Comparison of ENCODE assay signal across 22 cellular contexts in genomic region chr18:64099244-64099643, GRCh38. TPM values are rescaled to one million over a fixed set of nuclear protein-coding genes. Genes with fewer than 3 reads are reported as not detected.
DNase-seq lines count a peak whose midpoint lies in the region; ATAC-seq and TF ChIP-seq lines count a peak whose summit lies in the region.
"Had no signal": no experiment of that assay in that cellular context is flagged by ENCODE, and none has a peak within 500 bp of the region (broad histone marks: within the 10 kb centered on the region; RNA-seq: fewer than 3 reads in every experiment).

No MANE protein-coding gene starts in this region.

- H3K4me3 ChIP-seq in OCI-LY7 (ENCODE audit: low read depth, low read length, poor library complexity, severe bottlenecking) (no peak overlapping the region), right lobe of liver (no peak overlapping the region)
- H3K4me3 ChIP-seq: psoas muscle, spleen, testis had no signal

- H4K20me1 ChIP-seq in OCI-LY7 (ENCODE audit: insufficient read depth, low read length), result no peaks in the 10 kb centered on the region

- no peaks in the 10 kb centered on the region for H3K9me2 ChIP-seq in OCI-LY7 (ENCODE audit: insufficient read depth, low read length)

- H3K27me3 ChIP-seq in right lobe of liver, result no peaks in the 10 kb centered on the region
- H3K27me3 ChIP-seq: spleen, testis had no signal

- H3K9me3 ChIP-seq in OCI-LY7 (ENCODE audit: low read length) (no peaks in the 10 kb centered on the region), right lobe of liver (no peaks in the 10 kb centered on the region)
- H3K9me3 ChIP-seq: psoas muscle, spleen, testis had no signal

- peak overlapping the region; percentile 61 for H3K4me2 ChIP-seq in OCI-LY7 (ENCODE audit: low read length)

- ATAC-seq in GM18870 (IDR thresholded peaks at IDR 0.05; ENCODE audit: unreplicated experiment) (peak; percentile 39), GM21528 (IDR thresholded peaks at IDR 0.05; ENCODE audit: low FRiP score, unreplicated experiment) (peak; percentile 41), HG03108 (IDR thresholded peaks at IDR 0.05; ENCODE audit: unreplicated experiment) (peak; percentile 39), right lobe of liver (no peak)
- ATAC-seq: natural killer cell treated with Interleukin-12 subunit alpha and Interleukin-12 subunit beta and Interleukin-15 and Interleukin-18, amount 100 ng/mL, for 72 hours; psoas muscle had no signal

- CTCF ChIA-PET in OCI-LY7 (lab: Charles Lee; ENCODE audit: unreplicated experiment), result no interaction called here

- peak overlapping the region; percentile 96 for H2AFZ ChIP-seq in OCI-LY7 (ENCODE audit: low read length)

- no TSS peak for BruUV-seq in OCI-LY7 (replicated peaks; lab: Mats Ljungman, UMichigan)

- peaks cover 27% of the 10 kb centered on the region for H3K4me1 ChIP-seq in OCI-LY7 (ENCODE audit: insufficient read depth, low read length, poor library complexity, severe bottlenecking)
- H3K4me1 ChIP-seq in right lobe of liver, result no peaks in the 10 kb centered on the region
- H3K4me1 ChIP-seq: psoas muscle, spleen, testis had no signal

- DNase-seq in OCI-LY7 (ENCODE audit: low spot score) (peak; percentile 4), right lobe of liver (no peak), GM19240 (ENCODE audit: insufficient read length, low spot score) (no peak), NCI-H524 (lab: John Stamatoyannopoulos, UW) (no peak), NCI-H2029 (lab: John Stamatoyannopoulos, UW) (no peak)
- DNase-seq: activated CD4-positive, alpha-beta memory T cell treated with anti-CD3 and anti-CD28 coated beads for 36 hours; activated naive CD4-positive, alpha-beta T cell treated with anti-CD3 and anti-CD28 coated beads, Interleukin-2, amount 10 ng/mL, durations not matched to agents 7 days and 5 days; activated T-cell treated with anti-CD3 and anti-CD28 coated beads, Interleukin-2, amount 50 U/mL, for 1 hour; endodermal cell; hippocampal formation; Kasumi-1; mesendoderm; NCI-H1417 treated with DMSO at 0.1 percent for 48 hours; NCI-H2227 treated with DMSO at 0.1 percent for 48 hours; psoas muscle; spleen; testis had no signal

- intact Hi-C loops in OCI-LY7 (cut with micrococcal nuclease; ENCODE audit: unreplicated experiment) (loop anchor here (5.0 kb wide), 1 partner anchor 308 kb away; no protein-coding TSS in a partner anchor), right lobe of liver (cut with DNase I) (no loop called here)

- H3K36me3 ChIP-seq in OCI-LY7 (ENCODE audit: insufficient read depth, low read length), result no peaks in the 10 kb centered on the region
- no peaks in the 10 kb centered on the region for H3K36me3 ChIP-seq in right lobe of liver
- H3K36me3 ChIP-seq: spleen had no signal

- POLR2A ChIA-PET in OCI-LY7 (lab: Charles Lee), result interaction anchor here (1.2 kb wide), 1 partner anchor 12 kb away, joined by 4 read pairs; no protein-coding TSS in a partner anchor

- no peak overlapping the region for H3K27ac ChIP-seq in OCI-LY7 (ENCODE audit: low read depth, low read length, poor library complexity, severe bottlenecking)
- no peak overlapping the region for H3K27ac ChIP-seq in right lobe of liver
- H3K27ac ChIP-seq: psoas muscle, spleen, testis had no signal

- TF ChIP-seq CTCF in OCI-LY7 (conservative IDR thresholded peaks at IDR 0.05; ENCODE audit: low read length) (no peak), right lobe of liver (IDR thresholded peaks at IDR 0.05) (no peak)

- 68% methylated on average over 3 of the region's 3 CpGs for WGBS in right lobe of liver (ENCODE audit: insufficient coverage, low coverage, low lambda C conversion rate, missing lambda C conversion rate)

- no peaks in the 10 kb centered on the region for H3K79me2 ChIP-seq in OCI-LY7 (ENCODE audit: insufficient read depth, low read depth, low read length)

- no peak for TF ChIP-seq POLR2A in right lobe of liver (IDR thresholded peaks at IDR 0.05)

RNA-seq across cellular contexts. Expression of gene LINC00305, which starts 49.6 kb away (rescaled TPM):
- not detected in 2 replicates for total RNA-seq in OCI-LY7 (2014; rRNA removed; shearing (Covaris generic))
- total RNA-seq in OCI-LY7 (2022), result not detected in 2 replicates
- total RNA-seq in right lobe of liver, result not detected
- total RNA-seq: activated CD4-positive, alpha-beta memory T cell treated with anti-CD3 and anti-CD28 coated beads for 36 hours; endodermal cell; kidney epithelial cell; natural killer cell treated with Interleukin-12 subunit alpha and Interleukin-12 subunit beta and Interleukin-15 and Interleukin-18, amount 100 ng/mL, for 72 hours; psoas muscle; spleen; testis had no signal

Comparison
In these comparisons a context has a peak if more than half of its experiments do, and no peak if none do; other contexts are left out.
1. ATAC-seq: peak in GM18870 (single experiment), GM21528 (single experiment) and HG03108 (single experiment); none in right lobe of liver (0 of 4).